In the genomic region with DNA sequence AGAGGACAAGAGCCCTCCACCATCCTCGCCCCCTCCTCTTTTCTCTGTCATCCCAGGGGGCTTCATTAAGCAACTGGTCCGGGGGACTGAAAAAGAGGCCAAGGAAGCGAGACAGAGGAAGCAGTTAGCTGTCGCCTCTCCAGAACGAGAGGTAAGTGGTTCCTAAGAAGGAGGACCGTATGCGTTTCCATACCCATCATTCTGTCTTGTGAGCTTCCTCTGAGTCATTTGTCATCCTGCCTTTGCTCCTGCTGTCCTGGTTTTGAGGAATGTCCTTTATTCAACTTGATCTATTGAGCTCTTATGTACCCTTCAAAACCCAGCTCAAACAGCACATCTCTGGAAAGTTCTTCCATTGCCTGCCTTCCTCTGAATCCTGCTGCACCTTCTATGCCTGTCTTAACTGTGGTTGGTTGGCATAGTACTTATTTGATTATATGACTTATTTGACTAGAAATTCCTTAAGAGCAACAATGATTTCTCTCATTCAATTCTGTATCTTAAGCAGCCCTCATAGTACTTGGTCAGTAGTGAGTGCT, we compare ENCODE assay signal across 15 cellular contexts. TPM values are rescaled to one million over a fixed set of nuclear protein-coding genes. Genes with fewer than 3 reads are reported as not detected.
"Had no signal": no experiment of that assay in that cellular context is flagged by ENCODE, and none has a peak within 500 bp of the region (broad histone marks: within the 10 kb centered on the region; RNA-seq: fewer than 3 reads in every experiment).

No MANE protein-coding gene starts in this region.

- H3K27ac Mint-ChIP-seq: activated B cell treated with CpG ODN at 0.5 μM for 24 hours; nephron; T-helper 1 cell treated with Interleukin-12 subunit alpha and Interleukin-12 subunit beta and Interleukin-4 antibody, amounts not matched to agents 30 μg/mL and 1 μg/mL, for 36 hours had no signal

- H3K27me3 ChIP-seq: upper lobe of right lung had no signal

- H3K4me1 ChIP-seq: prostate gland, upper lobe of right lung had no signal

- H3K36me3 ChIP-seq: prostate gland, upper lobe of right lung had no signal

- H3K9me3 ChIP-seq: prostate gland had no signal

- DNase-seq: activated B cell treated with CpG ODN at 0.5 μM for 24 hours; activated CD4-positive, alpha-beta T cell treated with anti-CD3 and anti-CD28 coated beads, Interleukin-2, amount 50 U/mL, for 1 hour; activated effector memory CD4-positive, alpha-beta T cell treated with Interleukin-2 at 50 U/mL for 16 hours; hypothalamus; mammary epithelial cell; occipital lobe; stimulated activated CD4-positive, alpha-beta T cell treated with anti-CD3 and anti-CD28 coated beads, Interleukin-4, amount 100 ng/mL, for 1 hour; stimulated activated CD8-positive, alpha-beta memory T cell treated with anti-CD3 and anti-CD28 coated beads, Interleukin-4, amount 100 ng/mL, for 48 hours; stimulated activated naive CD8-positive, alpha-beta T cell treated with anti-CD3 and anti-CD28 coated beads, Interleukin-15, Interleukin-2, amounts not matched to agents 100 U/mL and 50 U/mL, for 24 hours; upper lobe of right lung had no signal

- H3K4me1 Mint-ChIP-seq: activated B cell treated with CpG ODN at 0.5 μM for 24 hours had no signal

- H3K4me3 Mint-ChIP-seq: activated B cell treated with CpG ODN at 0.5 μM for 24 hours; nephron; T-helper 1 cell treated with Interleukin-12 subunit alpha and Interleukin-12 subunit beta and Interleukin-4 antibody, amounts not matched to agents 30 μg/mL and 1 μg/mL, for 36 hours had no signal

- ATAC-seq: activated naive CD4-positive, alpha-beta T cell treated with anti-CD3 and anti-CD28 coated beads, Interleukin-2, amount 50 U/mL, for 72 hours; stimulated activated naive CD8-positive, alpha-beta T cell treated with anti-CD3 and anti-CD28 coated beads, Interleukin-15, Interleukin-2, amounts not matched to agents 100 U/mL and 50 U/mL, for 24 hours; upper lobe of right lung had no signal

- H3K4me3 ChIP-seq: prostate gland, upper lobe of right lung had no signal

- H3K27ac ChIP-seq: prostate gland, upper lobe of right lung had no signal

- FAIRE-seq: colon had no signal

RNA-seq across cellular contexts. Expression of a gene that starts 21.3 kb away (rescaled TPM):
- polyA plus RNA-seq: mammary epithelial cell had no signal
